Comparison of ENCODE assay signal across 1 cellular context in genomic region chr6:113344969-113345368, GRCh38.
TF ChIP-seq lines count a peak whose summit lies in the region.

No MANE protein-coding gene starts in this region.

TF ChIP-seq in SK-N-SH, 30 proteins besides CTCF, POLR2A, EP300 and RAD21 (continued from another document):
- TF ChIP-seq ZBTB33 (IDR thresholded peaks at IDR 0.05; ENCODE audit: borderline replicate concordance, low read depth) (no peak), JUND (IDR thresholded peaks at IDR 0.05) (peak; percentile 57), MEF2A (IDR thresholded peaks at IDR 0.05; ENCODE audit: borderline replicate concordance, low read depth) (no peak), FOXM1 (IDR thresholded peaks at IDR 0.05; ENCODE audit: low read depth) (0 out of 2 replicates have a peak, but pooled peaks have one; percentile 54), MXI1 (IDR thresholded peaks at IDR 0.05; ENCODE audit: low read depth, low read length) (no peak), TAF1 (IDR thresholded peaks at IDR 0.05; ENCODE audit: borderline replicate concordance, low read depth, low read length) (no peak), FOXJ3 (CRISPR knock-in tag; IDR thresholded peaks at IDR 0.05) (no peak), TEAD4 (IDR thresholded peaks at IDR 0.05; ENCODE audit: borderline replicate concordance, insufficient read depth) (peak; percentile 70; the same call in 1 of the 2 replicates)
- TF ChIP-seq, protein P1, sequence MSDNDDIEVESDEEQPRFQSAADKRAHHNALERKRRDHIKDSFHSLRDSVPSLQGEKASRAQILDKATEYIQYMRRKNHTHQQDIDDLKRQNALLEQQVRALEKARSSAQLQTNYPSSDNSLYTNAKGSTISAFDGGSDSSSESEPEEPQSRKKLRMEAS (IDR thresholded peaks at IDR 0.05; ENCODE audit: low read depth) = peak; percentile 44
- TF ChIP-seq, protein P2, sequence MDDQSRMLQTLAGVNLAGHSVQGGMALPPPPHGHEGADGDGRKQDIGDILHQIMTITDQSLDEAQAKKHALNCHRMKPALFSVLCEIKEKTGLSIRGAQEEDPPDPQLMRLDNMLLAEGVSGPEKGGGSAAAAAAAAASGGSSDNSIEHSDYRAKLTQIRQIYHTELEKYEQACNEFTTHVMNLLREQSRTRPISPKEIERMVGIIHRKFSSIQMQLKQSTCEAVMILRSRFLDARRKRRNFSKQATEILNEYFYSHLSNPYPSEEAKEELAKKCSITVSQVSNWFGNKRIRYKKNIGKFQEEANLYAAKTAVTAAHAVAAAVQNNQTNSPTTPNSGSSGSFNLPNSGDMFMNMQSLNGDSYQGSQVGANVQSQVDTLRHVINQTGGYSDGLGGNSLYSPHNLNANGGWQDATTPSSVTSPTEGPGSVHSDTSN (IDR thresholded peaks at IDR 0.05) = peak; percentile 80
- TF ChIP-seq, protein P3, sequence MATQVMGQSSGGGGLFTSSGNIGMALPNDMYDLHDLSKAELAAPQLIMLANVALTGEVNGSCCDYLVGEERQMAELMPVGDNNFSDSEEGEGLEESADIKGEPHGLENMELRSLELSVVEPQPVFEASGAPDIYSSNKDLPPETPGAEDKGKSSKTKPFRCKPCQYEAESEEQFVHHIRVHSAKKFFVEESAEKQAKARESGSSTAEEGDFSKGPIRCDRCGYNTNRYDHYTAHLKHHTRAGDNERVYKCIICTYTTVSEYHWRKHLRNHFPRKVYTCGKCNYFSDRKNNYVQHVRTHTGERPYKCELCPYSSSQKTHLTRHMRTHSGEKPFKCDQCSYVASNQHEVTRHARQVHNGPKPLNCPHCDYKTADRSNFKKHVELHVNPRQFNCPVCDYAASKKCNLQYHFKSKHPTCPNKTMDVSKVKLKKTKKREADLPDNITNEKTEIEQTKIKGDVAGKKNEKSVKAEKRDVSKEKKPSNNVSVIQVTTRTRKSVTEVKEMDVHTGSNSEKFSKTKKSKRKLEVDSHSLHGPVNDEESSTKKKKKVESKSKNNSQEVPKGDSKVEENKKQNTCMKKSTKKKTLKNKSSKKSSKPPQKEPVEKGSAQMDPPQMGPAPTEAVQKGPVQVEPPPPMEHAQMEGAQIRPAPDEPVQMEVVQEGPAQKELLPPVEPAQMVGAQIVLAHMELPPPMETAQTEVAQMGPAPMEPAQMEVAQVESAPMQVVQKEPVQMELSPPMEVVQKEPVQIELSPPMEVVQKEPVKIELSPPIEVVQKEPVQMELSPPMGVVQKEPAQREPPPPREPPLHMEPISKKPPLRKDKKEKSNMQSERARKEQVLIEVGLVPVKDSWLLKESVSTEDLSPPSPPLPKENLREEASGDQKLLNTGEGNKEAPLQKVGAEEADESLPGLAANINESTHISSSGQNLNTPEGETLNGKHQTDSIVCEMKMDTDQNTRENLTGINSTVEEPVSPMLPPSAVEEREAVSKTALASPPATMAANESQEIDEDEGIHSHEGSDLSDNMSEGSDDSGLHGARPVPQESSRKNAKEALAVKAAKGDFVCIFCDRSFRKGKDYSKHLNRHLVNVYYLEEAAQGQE (IDR thresholded peaks at IDR 0.05; ENCODE audit: low read depth, low read length) = no peak
